In genomic region chr13:107480130-107480529, GRCh38 we compare ENCODE assay signal across 28 cellular contexts.
DNase-seq lines count a peak whose midpoint lies in the region; ATAC-seq, FAIRE-seq and TF ChIP-seq lines count a peak whose summit lies in the region.
"Had no signal": no experiment of that assay in that cellular context is flagged by ENCODE, and none has a peak within 500 bp of the region (broad histone marks: within the 10 kb centered on the region; RNA-seq: fewer than 3 reads in every experiment).

No MANE protein-coding gene starts in this region.

- no peaks in the 10 kb centered on the region for H3K27me3 Mint-ChIP-seq in naive thymus-derived CD8-positive, alpha-beta T cell
- H3K27me3 Mint-ChIP-seq: CD8-positive, alpha-beta memory T cell had no signal

- H3K27me3 ChIP-seq in GM23248 (replicated peaks; ENCODE audit: insufficient read depth) (no peaks in the 10 kb centered on the region), endothelial cell of umbilical vein (ENCODE audit: control insufficient read depth in 2 of 2, insufficient read depth in 2 of 2, low read length in 2 of 2) (no peaks in the 10 kb centered on the region)
- H3K27me3 ChIP-seq: BE2C had no signal

- DNase-seq in GM23248 (peak; percentile 51), RKO (ENCODE audit: low spot score) (peak; percentile 7), endothelial cell of umbilical vein (ENCODE audit: low read depth, low spot score) (no peak), kidney tubule cell (ENCODE audit: low spot score) (peak; percentile 48), NCI-H345 treated with DMSO at 0.1 percent for 48 hours (lab: John Stamatoyannopoulos, UW; ENCODE audit: unreplicated experiment) (no peak)
- DNase-seq in naive thymus-derived CD8-positive, alpha-beta T cell = no peak
- DNase-seq in activated CD4-positive, CD25-positive, alpha-beta regulatory T cell treated with anti-CD3 and anti-CD28 coated beads, Interleukin-2, amount 50 U/mL, for 72 hours = no peak
- DNase-seq: 8988T; ACHN; BE2C; CD8-positive, alpha-beta memory T cell; DMS 273 treated with DMSO at 0.1 percent for 48 hours; DMS79; EL; Kasumi-1; NCI-H1092 treated with DMSO at 0.1 percent for 48 hours; NCI-H1436; NCI-H187; NCI-H2107; NCI-H446 treated with DMSO at 0.1 percent for 48 hours; NCI-H526; SHP77 had no signal

- peaks cover 54% of the 10 kb centered on the region for H3K4me1 ChIP-seq in GM23248 (ENCODE audit: insufficient read depth)
- no peaks in the 10 kb centered on the region for H3K4me1 ChIP-seq in endothelial cell of umbilical vein (ENCODE audit: control insufficient read depth, extremely low read depth, insufficient read depth, low read length)
- H3K4me1 ChIP-seq: HAP-1 had no signal

- H3K4me3 ChIP-seq in GM23248 = no peak overlapping the region
- no peak overlapping the region for H3K4me3 ChIP-seq in endothelial cell of umbilical vein (replicated peaks in 1 of 3; ENCODE audit: insufficient read depth in 1 of 3, low read depth in 1 of 3, low read length in 3 of 3)
- H3K4me3 ChIP-seq: HAP-1, K562 had no signal

- H3K4me2 ChIP-seq in GM23248 (ENCODE audit: unreplicated experiment) = no peak overlapping the region
- no peak overlapping the region for H3K4me2 ChIP-seq in endothelial cell of umbilical vein (ENCODE audit: insufficient read depth, low read length)

- H3K9ac ChIP-seq in GM23248 (no peak overlapping the region), endothelial cell of umbilical vein (replicated peaks; ENCODE audit: extremely low read depth, insufficient read depth, low read length) (no peak overlapping the region)

- FAIRE-seq in endothelial cell of umbilical vein (lab: Jason Lieb, UNC) = peak; percentile 8
- FAIRE-seq: HepG2, K562 had no signal

- 49 to 68% methylated on average over 1 of the region's 1 CpG for WGBS in GM23248 (ENCODE audit: low coverage in 1 of 2, low lambda C conversion rate in 2 of 2, missing lambda C conversion rate in 2 of 2), 2 experiments

- H3K9me2 ChIP-seq in GM23248 (ENCODE audit: insufficient read depth) = no peaks in the 10 kb centered on the region

- no peaks in the 10 kb centered on the region for H3K9me1 ChIP-seq in endothelial cell of umbilical vein (replicated peaks; ENCODE audit: control insufficient read depth, extremely low read depth, insufficient read depth, low read length)

- BruUV-seq in endothelial cell of umbilical vein (replicated peaks; lab: Mats Ljungman, UMichigan) = no TSS peak

- H3K79me2 ChIP-seq in GM23248 (ENCODE audit: insufficient read depth) (peaks cover 33% of the 10 kb centered on the region), endothelial cell of umbilical vein (ENCODE audit: control insufficient read depth, insufficient read depth, low read length) (no peaks in the 10 kb centered on the region)

- H3K9me3 ChIP-seq in GM23248 (ENCODE audit: low read depth) (no peaks in the 10 kb centered on the region), endothelial cell of umbilical vein (replicated peaks; ENCODE audit: control insufficient read depth, insufficient read depth, low read length) (no peaks in the 10 kb centered on the region)
- H3K9me3 ChIP-seq: BE2C, HAP-1 had no signal

- no peak overlapping the region for H3K27ac ChIP-seq in GM23248
- H3K27ac ChIP-seq in endothelial cell of umbilical vein (ENCODE audit: insufficient read depth, low read depth, low read length) = no peak overlapping the region
- H3K27ac ChIP-seq: RWPE1 had no signal

- H3F3A ChIP-seq in GM23248 (ENCODE audit: insufficient read depth) = peaks cover 18% of the 10 kb centered on the region; the same call in 1 of the 2 replicates

- intact Hi-C loops in endothelial cell of umbilical vein (cut with micrococcal nuclease) = no loop called here

- H3K36me3 Mint-ChIP-seq in naive thymus-derived CD8-positive, alpha-beta T cell = no peaks in the 10 kb centered on the region
- H3K36me3 Mint-ChIP-seq: CD14-positive monocyte; CD8-positive, alpha-beta memory T cell had no signal

- peaks cover 0 to 3% (median 0%) of the 10 kb centered on the region in 9 donors for H3K9me3 Mint-ChIP-seq in naive thymus-derived CD8-positive, alpha-beta T cell

- in situ Hi-C loops in GM23248 (cut with MboI) = no loop called here

- no peak for TF ChIP-seq POLR2A in endothelial cell of umbilical vein (IDR thresholded peaks at IDR 0.05; ENCODE audit: low read depth, low read length)

- H2AFZ ChIP-seq in GM23248 = no peak overlapping the region
- no peak overlapping the region for H2AFZ ChIP-seq in endothelial cell of umbilical vein (ENCODE audit: low read depth, low read length)

- ATAC-seq in GM21367 (IDR thresholded peaks at IDR 0.05; ENCODE audit: unreplicated experiment) = no peak
- no peak for ATAC-seq in naive thymus-derived CD8-positive, alpha-beta T cell
- ATAC-seq: HepG2, K562 had no signal

- H4K20me1 ChIP-seq in GM23248 (ENCODE audit: insufficient read depth) (no peaks in the 10 kb centered on the region), endothelial cell of umbilical vein (replicated peaks; ENCODE audit: control insufficient read depth, extremely low read depth, insufficient read depth, low read length) (no peaks in the 10 kb centered on the region)

- H3K4me1 Mint-ChIP-seq in naive thymus-derived CD8-positive, alpha-beta T cell = no peaks in the 10 kb centered on the region
- H3K4me1 Mint-ChIP-seq: CD14-positive monocyte; CD8-positive, alpha-beta memory T cell had no signal

- dilution Hi-C loops in endothelial cell of umbilical vein (cut with MboI; ENCODE audit: extremely low pct_ligation_motif_present, low sequenced_read_pairs) = no loop called here

- no peak overlapping the region for H3K4me3 Mint-ChIP-seq in naive thymus-derived CD8-positive, alpha-beta T cell
- H3K4me3 Mint-ChIP-seq: CD14-positive monocyte; CD8-positive, alpha-beta memory T cell had no signal

- no peak overlapping the region for H3K27ac Mint-ChIP-seq in naive thymus-derived CD8-positive, alpha-beta T cell
- H3K27ac Mint-ChIP-seq: CD14-positive monocyte; CD8-positive, alpha-beta memory T cell had no signal

- POLR2A ChIA-PET in endothelial cell of umbilical vein (lab: Charles Lee) = no interaction called here
- POLR2A ChIA-PET in naive thymus-derived CD8-positive, alpha-beta T cell (lab: Charles Lee) = no interaction called here

- no peaks in the 10 kb centered on the region for H3K36me3 ChIP-seq in GM23248 (ENCODE audit: low read depth)
- H3K36me3 ChIP-seq in endothelial cell of umbilical vein (ENCODE audit: control insufficient read depth in 2 of 2, extremely low read depth in 1 of 2, insufficient read depth in 2 of 2, low read length in 2 of 2) = no peaks in the 10 kb centered on the region
- H3K36me3 ChIP-seq: BE2C, HAP-1 had no signal

- no peak for TF ChIP-seq CTCF in endothelial cell of umbilical vein (IDR thresholded peaks at IDR 0.05; ENCODE audit: extremely low read depth in 1 of 2, insufficient read depth in 1 of 2, low read depth in 1 of 2, low read length in 2 of 2)

- CTCF ChIA-PET in endothelial cell of umbilical vein (lab: Charles Lee) = interaction anchor here (1.1 kb wide), 1 partner anchor 16 kb away, joined by 3 read pairs; no protein-coding TSS in a partner anchor

TF ChIP-seq in endothelial cell of umbilical vein, 7 proteins besides CTCF, POLR2A, EP300 and RAD21:
- TF ChIP-seq MYC (IDR thresholded peaks at IDR 0.05; ENCODE audit: low read depth, low read length) = no peak

Comparison
In these comparisons a context has a peak if more than half of its experiments do, and no peak if none do; other contexts are left out.
1. DNase-seq: peak in GM23248 (single experiment), RKO (single experiment) and kidney tubule cell (single experiment); none in endothelial cell of umbilical vein (single experiment), naive thymus-derived CD8-positive, alpha-beta T cell (0 of 10), activated CD4-positive, CD25-positive, alpha-beta regulatory T cell treated with anti-CD3 and anti-CD28 coated beads, Interleukin-2, amount 50 U/mL, for 72 hours (single experiment) and NCI-H345 treated with DMSO at 0.1 percent for 48 hours (single experiment).